ENCODE assay signal across 1 cellular context in genomic region chr4:6847134-6847533, GRCh38.
TF ChIP-seq lines count a peak whose summit lies in the region.

No MANE protein-coding gene starts in this region.

TF ChIP-seq in WTC11, 78 proteins besides CTCF, POLR2A, EP300 and RAD21 (continued from another document):
- TF ChIP-seq ZNF425 (CRISPR knock-in tag; conservative IDR thresholded peaks at IDR 0.05) (no peak), USF2 (CRISPR knock-in tag; IDR thresholded peaks at IDR 0.05) (no peak), NR2C2 (CRISPR knock-in tag; IDR thresholded peaks at IDR 0.05) (no peak), JUN (CRISPR knock-in tag; IDR thresholded peaks at IDR 0.05) (no peak), FOXK1 (CRISPR knock-in tag; IDR thresholded peaks at IDR 0.05) (no peak), KAT7 (CRISPR knock-in tag; IDR thresholded peaks at IDR 0.05; ENCODE audit: borderline replicate concordance) (no peak), NR3C1 (CRISPR knock-in tag; conservative IDR thresholded peaks at IDR 0.05; ENCODE audit: low read depth) (no peak), ZNF263 (CRISPR knock-in tag; IDR thresholded peaks at IDR 0.05; ENCODE audit: low read depth) (no peak)
TF ChIP-seq in WTC11: peak in this region for 0.
